8 cellular contexts compared by ENCODE assay signal in the genomic region with DNA sequence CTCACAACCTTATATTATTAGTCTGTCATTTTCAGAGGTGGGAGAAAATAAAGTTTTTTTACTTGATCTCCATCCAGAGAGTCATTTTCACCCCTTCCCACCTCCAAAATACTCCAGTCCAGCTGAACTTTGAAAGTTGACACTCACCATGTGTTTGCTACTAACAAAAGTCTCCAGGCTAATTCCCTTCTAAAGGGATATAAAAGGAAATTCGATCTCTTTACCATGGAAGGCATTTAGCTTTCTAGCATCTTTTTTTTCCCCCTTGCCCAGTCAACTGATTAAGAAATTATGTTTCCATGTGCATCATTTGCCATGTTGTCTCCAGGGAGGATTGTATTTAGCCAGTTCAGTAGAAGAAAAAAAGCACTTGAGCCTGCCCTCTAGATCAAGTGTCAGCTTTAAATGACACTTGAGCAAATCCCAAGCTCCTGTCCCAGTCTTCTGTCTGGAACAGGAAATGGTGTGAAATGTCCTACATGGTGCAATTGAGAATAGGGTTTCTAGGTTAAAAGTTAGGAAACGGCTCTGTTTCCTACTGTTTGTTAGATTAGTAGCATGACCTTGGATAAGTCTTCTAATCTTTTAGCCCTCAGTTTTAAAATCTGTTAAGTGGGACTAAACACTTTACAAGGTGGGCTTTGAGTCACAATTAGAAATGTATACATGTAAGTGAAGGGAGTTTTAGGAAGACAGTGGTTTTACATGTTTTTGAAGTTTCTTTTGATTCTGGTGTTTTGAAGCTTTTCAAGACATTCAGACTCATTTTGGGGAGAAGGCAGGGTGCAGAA.
DNase-seq lines count a peak whose midpoint lies in the region; ATAC-seq and TF ChIP-seq lines count a peak whose summit lies in the region.
"Had no signal": no experiment of that assay in that cellular context is flagged by ENCODE, and none has a peak within 500 bp of the region (broad histone marks: within the 10 kb centered on the region; RNA-seq: fewer than 3 reads in every experiment).

No MANE protein-coding gene starts in this region.

- ATAC-seq in central memory CD8-positive, alpha-beta T cell (replicated peaks; ENCODE audit: extremely low read depth, poor library complexity, severe bottlenecking): no peak

- WGBS in GM23248 (ENCODE audit: low coverage in 1 of 2, low lambda C conversion rate in 2 of 2, missing lambda C conversion rate in 2 of 2), 2 experiments: 94 to 96% methylated on average over 2 of the region's 2 CpGs

- peaks cover 47 to 59% of the 10 kb centered on the region in 2 experiments for H3K4me1 ChIP-seq in neutrophil (ENCODE audit: control insufficient read depth in 1 of 2, insufficient read depth in 1 of 2, low read depth in 1 of 2, low read length in 1 of 2)
- no peaks in the 10 kb centered on the region for H3K4me1 ChIP-seq in GM23248 (ENCODE audit: insufficient read depth)

- no peaks in the 10 kb centered on the region for H3K9me2 ChIP-seq in GM23248 (ENCODE audit: insufficient read depth)

- no peaks in the 10 kb centered on the region for H4K20me1 ChIP-seq in GM23248 (ENCODE audit: insufficient read depth)

- H3K36me3 ChIP-seq in neutrophil (peaks cover 93% of the 10 kb centered on the region), GM23248 (ENCODE audit: low read depth) (no peaks in the 10 kb centered on the region)

- H3K9ac ChIP-seq in GM23248: no peak overlapping the region

- no peaks in the 10 kb centered on the region for H3K9me3 Mint-ChIP-seq in central memory CD8-positive, alpha-beta T cell

- H2AFZ ChIP-seq in GM23248: no peak overlapping the region

- no peak for TF ChIP-seq CTCF in neutrophil (IDR thresholded peaks at IDR 0.05)

- POLR2A ChIA-PET in HEK293T (lab: Yijun Ruan, JAX): interaction anchor here (1.0 to 1.2 kb wide), 2 partner anchors 9 to 81 kb away, joined by 3 to 6 read pairs; no protein-coding TSS in a partner anchor

- no peak overlapping the region for H3K4me2 ChIP-seq in GM23248 (ENCODE audit: unreplicated experiment)

- H3K4me3 ChIP-seq in neutrophil (ENCODE audit: low read depth in 1 of 2, low read length in 1 of 2): no peak overlapping the region
- no peak overlapping the region for H3K4me3 ChIP-seq in GM23248
- H3K4me3 ChIP-seq: HAP-1 had no signal

- H3K27ac Mint-ChIP-seq in central memory CD8-positive, alpha-beta T cell (ENCODE audit: low read depth): peak overlapping the region; percentile 80

- H3K79me2 ChIP-seq in GM23248 (ENCODE audit: insufficient read depth): no peaks in the 10 kb centered on the region

- intact Hi-C loops in posterior cingulate gyrus (cut with DNase I): no loop called here

- H3K27ac ChIP-seq in neutrophil (peak overlapping the region; percentile 95), GM23248 (no peak overlapping the region)

- H3K27me3 ChIP-seq in neutrophil: no peaks in the 10 kb centered on the region
- no peaks in the 10 kb centered on the region for H3K27me3 ChIP-seq in GM23248 (replicated peaks; ENCODE audit: insufficient read depth)

- H3K36me3 Mint-ChIP-seq in central memory CD8-positive, alpha-beta T cell (ENCODE audit: insufficient read depth): peaks cover 69% of the 10 kb centered on the region

- CTCF ChIA-PET in HEK293T (lab: Yijun Ruan, JAX): interaction anchor here (0.7 kb wide), 2 partner anchors 108 to 202 kb away, joined by 3 read pairs; no protein-coding TSS in a partner anchor

- no peak overlapping the region for H3K4me3 Mint-ChIP-seq in central memory CD8-positive, alpha-beta T cell

- peaks cover 60% of the 10 kb centered on the region for H3K4me1 Mint-ChIP-seq in central memory CD8-positive, alpha-beta T cell

- H3K9me3 ChIP-seq in neutrophil (no peaks in the 10 kb centered on the region), GM23248 (ENCODE audit: low read depth) (no peaks in the 10 kb centered on the region)
- H3K9me3 ChIP-seq: HAP-1 had no signal

- no peaks in the 10 kb centered on the region for H3K27me3 Mint-ChIP-seq in central memory CD8-positive, alpha-beta T cell

- in situ Hi-C loops in GM23248 (cut with MboI): no loop called here

- DNase-seq in HEK293T (ENCODE audit: extremely low spot score) (peak; percentile 38), NCI-H2171 treated with DMSO at 0.1 percent for 48 hours (lab: John Stamatoyannopoulos, UW) (peak; percentile 100), posterior cingulate gyrus (no peak), GM23248 (no peak), SHP77 (lab: John Stamatoyannopoulos, UW) (no peak)
- no peak for DNase-seq in central memory CD8-positive, alpha-beta T cell (ENCODE audit: low spot score in 2 of 2)

- 0 out of 2 replicates have a peak, but pooled peaks cover 6% of the 10 kb centered on the region for H3F3A ChIP-seq in GM23248 (ENCODE audit: insufficient read depth)

TF ChIP-seq in HEK293T, 16 proteins besides CTCF, POLR2A, EP300 and RAD21:
- TF ChIP-seq TARDBP (IDR thresholded peaks at IDR 0.05): no peak
- TF ChIP-seq ZNF384 (IDR thresholded peaks at IDR 0.05): peak; percentile 65
- TF ChIP-seq, protein P1, sequence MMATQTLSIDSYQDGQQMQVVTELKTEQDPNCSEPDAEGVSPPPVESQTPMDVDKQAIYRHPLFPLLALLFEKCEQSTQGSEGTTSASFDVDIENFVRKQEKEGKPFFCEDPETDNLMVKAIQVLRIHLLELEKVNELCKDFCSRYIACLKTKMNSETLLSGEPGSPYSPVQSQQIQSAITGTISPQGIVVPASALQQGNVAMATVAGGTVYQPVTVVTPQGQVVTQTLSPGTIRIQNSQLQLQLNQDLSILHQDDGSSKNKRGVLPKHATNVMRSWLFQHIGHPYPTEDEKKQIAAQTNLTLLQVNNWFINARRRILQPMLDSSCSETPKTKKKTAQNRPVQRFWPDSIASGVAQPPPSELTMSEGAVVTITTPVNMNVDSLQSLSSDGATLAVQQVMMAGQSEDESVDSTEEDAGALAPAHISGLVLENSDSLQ (IDR thresholded peaks at IDR 0.05): peak; percentile 54; the same call in 1 of the 2 replicates

Comparison
In these comparisons a context has a peak if more than half of its experiments do, and no peak if none do; other contexts are left out.
1. DNase-seq: peak in HEK293T (single experiment) and NCI-H2171 treated with DMSO at 0.1 percent for 48 hours (single experiment); none in central memory CD8-positive, alpha-beta T cell (0 of 2), posterior cingulate gyrus (0 of 10), GM23248 (single experiment) and SHP77 (0 of 2).